Comparison of ENCODE assay signal across 2 cellular contexts in the genomic region with DNA sequence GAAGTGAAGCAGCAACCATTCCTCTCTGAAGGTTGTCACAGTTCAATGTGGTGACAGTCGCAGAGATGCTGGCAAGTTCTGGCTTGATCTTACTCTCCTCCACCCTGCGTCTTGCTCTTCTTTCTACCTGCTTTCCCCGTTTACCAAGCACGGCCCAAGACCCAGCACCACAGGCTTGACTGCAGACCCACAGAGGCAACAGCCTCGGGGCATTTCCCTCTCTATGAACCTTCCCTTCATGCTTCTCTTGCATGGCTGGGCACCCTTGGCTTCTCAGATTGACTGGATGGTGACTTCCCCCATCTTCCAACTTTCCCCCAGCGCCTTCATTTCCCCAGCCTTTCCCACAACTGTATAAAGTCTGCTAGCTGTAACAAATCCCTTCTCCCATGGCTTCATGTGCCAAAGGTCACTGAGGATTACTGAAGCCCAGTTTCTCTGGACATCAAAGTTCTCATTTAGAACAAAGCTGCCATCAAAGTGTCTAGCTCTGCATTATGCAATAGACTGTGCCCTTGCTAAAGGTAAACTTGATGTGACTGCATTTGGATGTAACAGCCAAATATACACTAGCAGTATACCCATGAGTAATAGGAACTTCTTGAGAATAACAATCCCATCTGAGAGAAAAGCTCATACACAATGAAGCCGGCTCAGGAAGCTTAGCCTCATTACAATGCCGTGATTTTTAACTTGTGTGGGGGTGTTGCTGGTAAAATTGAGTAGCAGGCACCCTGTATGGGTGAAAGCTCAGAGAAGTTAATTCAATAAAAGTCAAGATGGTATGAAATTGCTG.
A peak's percentile ranks its signal among the peaks of the same experiment; 100 is the strongest.
TF ChIP-seq lines count a peak whose summit lies in the region.

No MANE protein-coding gene starts in this region.

TF ChIP-seq in WTC11, 78 proteins besides CTCF, POLR2A, EP300 and RAD21 (continued from another document):
- TF ChIP-seq RORB (CRISPR knock-in tag; IDR thresholded peaks at IDR 0.05), result no peak
- peak; percentile 98 for TF ChIP-seq GABPB1 (CRISPR knock-in tag; IDR thresholded peaks at IDR 0.05)
- TF ChIP-seq NR3C1 (CRISPR knock-in tag; conservative IDR thresholded peaks at IDR 0.05; ENCODE audit: low read depth), result no peak
- no peak for TF ChIP-seq ETV6 (CRISPR knock-in tag; IDR thresholded peaks at IDR 0.05)

TF ChIP-seq in HepG2, 621 proteins besides CTCF, POLR2A, EP300 and RAD21 (continued from another document and continues in another):
- TF ChIP-seq MED8 (CRISPR knock-in tag; IDR thresholded peaks at IDR 0.05; ENCODE audit: insufficient replicate concordance), result no peak
- TF ChIP-seq ZFP37 (CRISPR knock-in tag; IDR thresholded peaks at IDR 0.05; ENCODE audit: borderline replicate concordance), result no peak
- peak; percentile 99 for TF ChIP-seq ZNF614 (CRISPR knock-in tag; IDR thresholded peaks at IDR 0.05; ENCODE audit: borderline replicate concordance)
- TF ChIP-seq ZFP90 (CRISPR knock-in tag; IDR thresholded peaks at IDR 0.05; ENCODE audit: borderline replicate concordance), result peak; percentile 36; the same call in 1 of the 2 replicates
- TF ChIP-seq, protein P1, sequence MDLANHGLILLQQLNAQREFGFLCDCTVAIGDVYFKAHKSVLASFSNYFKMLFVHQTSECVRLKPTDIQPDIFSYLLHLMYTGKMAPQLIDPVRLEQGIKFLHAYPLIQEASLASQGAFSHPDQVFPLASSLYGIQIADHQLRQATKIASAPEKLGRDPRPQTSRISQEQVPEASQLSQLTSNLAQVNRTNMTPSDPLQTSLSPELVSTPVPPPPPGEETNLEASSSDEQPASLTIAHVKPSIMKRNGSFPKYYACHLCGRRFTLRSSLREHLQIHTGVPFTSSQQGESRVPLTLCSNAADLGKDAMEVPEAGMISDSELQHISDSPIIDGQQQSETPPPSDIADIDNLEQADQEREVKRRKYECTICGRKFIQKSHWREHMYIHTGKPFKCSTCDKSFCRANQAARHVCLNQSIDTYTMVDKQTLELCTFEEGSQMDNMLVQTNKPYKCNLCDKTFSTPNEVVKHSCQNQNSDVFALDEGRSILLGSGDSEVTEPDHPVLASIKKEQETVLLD (CRISPR knock-in tag; IDR thresholded peaks at IDR 0.05; ENCODE audit: low read depth), result peak; percentile 67; the same call in 1 of the 2 replicates
- TF ChIP-seq ZNF496 (CRISPR knock-in tag; IDR thresholded peaks at IDR 0.05; ENCODE audit: insufficient replicate concordance), result no peak
- peak; percentile 98 for TF ChIP-seq FOXA3 (CRISPR knock-in tag; IDR thresholded peaks at IDR 0.05)
- TF ChIP-seq ATF5 (CRISPR knock-in tag; IDR thresholded peaks at IDR 0.05; ENCODE audit: low read depth), result no peak
- no peak for TF ChIP-seq GTF3A (CRISPR knock-in tag; conservative IDR thresholded peaks at IDR 0.05)
- no peak for TF ChIP-seq KLF9 (CRISPR knock-in tag; IDR thresholded peaks at IDR 0.05; ENCODE audit: low read depth)
- no peak for TF ChIP-seq CAMTA2 (CRISPR knock-in tag; IDR thresholded peaks at IDR 0.05; ENCODE audit: borderline replicate concordance)
- TF ChIP-seq RBFOX2 (IDR thresholded peaks at IDR 0.05; ENCODE audit: low read depth, low read length), result no peak
- TF ChIP-seq, protein P2, sequence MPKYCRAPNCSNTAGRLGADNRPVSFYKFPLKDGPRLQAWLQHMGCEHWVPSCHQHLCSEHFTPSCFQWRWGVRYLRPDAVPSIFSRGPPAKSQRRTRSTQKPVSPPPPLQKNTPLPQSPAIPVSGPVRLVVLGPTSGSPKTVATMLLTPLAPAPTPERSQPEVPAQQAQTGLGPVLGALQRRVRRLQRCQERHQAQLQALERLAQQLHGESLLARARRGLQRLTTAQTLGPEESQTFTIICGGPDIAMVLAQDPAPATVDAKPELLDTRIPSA (CRISPR knock-in tag; IDR thresholded peaks at IDR 0.05; ENCODE audit: borderline replicate concordance), result no peak
- no peak; the same call in 1 of the 2 replicates for TF ChIP-seq ZNF142 (CRISPR knock-in tag; IDR thresholded peaks at IDR 0.05)
- no peak for TF ChIP-seq MTF1 (CRISPR knock-in tag; IDR thresholded peaks at IDR 0.05)
- peak; percentile 73; the same call in 1 of the 2 replicates for TF ChIP-seq ZBTB21 (CRISPR knock-in tag; IDR thresholded peaks at IDR 0.05)
- TF ChIP-seq PCBP2 (optimal IDR thresholded peaks at IDR 0.05; ENCODE audit: low read depth, low read length, poor library complexity, severe bottlenecking), result no peak
- TF ChIP-seq RARG (CRISPR knock-in tag; IDR thresholded peaks at IDR 0.05; ENCODE audit: low read depth), result no peak
- peak; percentile 95; the same call in 1 of the 2 replicates for TF ChIP-seq ZNF792 (CRISPR knock-in tag; IDR thresholded peaks at IDR 0.05)
- TF ChIP-seq, protein P3, sequence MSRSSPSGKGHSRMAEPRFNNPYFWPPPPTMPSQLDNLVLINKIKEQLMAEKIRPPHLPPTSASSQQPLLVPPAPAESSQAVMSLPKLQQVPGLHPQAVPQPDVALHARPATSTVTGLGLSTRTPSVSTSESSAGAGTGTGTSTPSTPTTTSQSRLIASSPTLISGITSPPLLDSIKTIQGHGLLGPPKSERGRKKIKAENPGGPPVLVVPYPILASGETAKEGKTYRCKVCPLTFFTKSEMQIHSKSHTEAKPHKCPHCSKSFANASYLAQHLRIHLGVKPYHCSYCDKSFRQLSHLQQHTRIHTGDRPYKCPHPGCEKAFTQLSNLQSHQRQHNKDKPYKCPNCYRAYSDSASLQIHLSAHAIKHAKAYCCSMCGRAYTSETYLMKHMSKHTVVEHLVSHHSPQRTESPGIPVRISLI (CRISPR knock-in tag; IDR thresholded peaks at IDR 0.05; ENCODE audit: borderline replicate concordance), result no peak; the same call in 1 of the 2 replicates
- peak; percentile 57; the same call in 1 of the 2 replicates for TF ChIP-seq ZFP91 (CRISPR knock-in tag; IDR thresholded peaks at IDR 0.05; ENCODE audit: borderline replicate concordance)
- TF ChIP-seq, protein P4, sequence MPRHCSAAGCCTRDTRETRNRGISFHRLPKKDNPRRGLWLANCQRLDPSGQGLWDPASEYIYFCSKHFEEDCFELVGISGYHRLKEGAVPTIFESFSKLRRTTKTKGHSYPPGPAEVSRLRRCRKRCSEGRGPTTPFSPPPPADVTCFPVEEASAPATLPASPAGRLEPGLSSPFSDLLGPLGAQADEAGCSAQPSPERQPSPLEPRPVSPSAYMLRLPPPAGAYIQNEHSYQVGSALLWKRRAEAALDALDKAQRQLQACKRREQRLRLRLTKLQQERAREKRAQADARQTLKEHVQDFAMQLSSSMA (CRISPR knock-in tag; IDR thresholded peaks at IDR 0.05), result no peak
- TF ChIP-seq TBP (CRISPR knock-in tag; IDR thresholded peaks at IDR 0.05), result no peak
- TF ChIP-seq ZKSCAN8 (CRISPR knock-in tag; IDR thresholded peaks at IDR 0.05; ENCODE audit: borderline replicate concordance), result peak; percentile 98
- no peak for TF ChIP-seq ZNF136 (CRISPR knock-in tag; IDR thresholded peaks at IDR 0.05; ENCODE audit: low read depth)
- TF ChIP-seq, protein P5, sequence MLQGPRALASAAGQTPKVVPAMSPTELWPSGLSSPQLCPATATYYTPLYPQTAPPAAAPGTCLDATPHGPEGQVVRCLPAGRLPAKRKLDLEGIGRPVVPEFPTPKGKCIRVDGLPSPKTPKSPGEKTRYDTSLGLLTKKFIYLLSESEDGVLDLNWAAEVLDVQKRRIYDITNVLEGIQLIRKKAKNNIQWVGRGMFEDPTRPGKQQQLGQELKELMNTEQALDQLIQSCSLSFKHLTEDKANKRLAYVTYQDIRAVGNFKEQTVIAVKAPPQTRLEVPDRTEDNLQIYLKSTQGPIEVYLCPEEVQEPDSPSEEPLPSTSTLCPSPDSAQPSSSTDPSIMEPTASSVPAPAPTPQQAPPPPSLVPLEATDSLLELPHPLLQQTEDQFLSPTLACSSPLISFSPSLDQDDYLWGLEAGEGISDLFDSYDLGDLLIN (CRISPR knock-in tag; IDR thresholded peaks at IDR 0.05; ENCODE audit: borderline replicate concordance), result no peak
- TF ChIP-seq REL (CRISPR knock-in tag; conservative IDR thresholded peaks at IDR 0.05), result no peak
- no peak for TF ChIP-seq ZNF850 (CRISPR knock-in tag; conservative IDR thresholded peaks at IDR 0.05)
- TF ChIP-seq, protein P6, sequence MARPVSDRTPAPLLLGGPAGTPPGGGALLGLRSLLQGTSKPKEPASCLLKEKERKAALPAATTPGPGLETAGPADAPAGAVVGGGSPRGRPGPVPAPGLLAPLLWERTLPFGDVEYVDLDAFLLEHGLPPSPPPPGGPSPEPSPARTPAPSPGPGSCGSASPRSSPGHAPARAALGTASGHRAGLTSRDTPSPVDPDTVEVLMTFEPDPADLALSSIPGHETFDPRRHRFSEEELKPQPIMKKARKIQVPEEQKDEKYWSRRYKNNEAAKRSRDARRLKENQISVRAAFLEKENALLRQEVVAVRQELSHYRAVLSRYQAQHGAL (CRISPR knock-in tag; IDR thresholded peaks at IDR 0.05; ENCODE audit: not compliant biosample characterization), result no peak
- TF ChIP-seq ZNF619 (CRISPR knock-in tag; IDR thresholded peaks at IDR 0.05), result no peak
- TF ChIP-seq BCL6 (CRISPR knock-in tag; IDR thresholded peaks at IDR 0.05), result peak; percentile 98
- TF ChIP-seq ISX (CRISPR knock-in tag; conservative IDR thresholded peaks at IDR 0.05), result no peak
- peak; percentile 92 for TF ChIP-seq FOSL2 (CRISPR knock-in tag; IDR thresholded peaks at IDR 0.05)
- TF ChIP-seq, protein P7, sequence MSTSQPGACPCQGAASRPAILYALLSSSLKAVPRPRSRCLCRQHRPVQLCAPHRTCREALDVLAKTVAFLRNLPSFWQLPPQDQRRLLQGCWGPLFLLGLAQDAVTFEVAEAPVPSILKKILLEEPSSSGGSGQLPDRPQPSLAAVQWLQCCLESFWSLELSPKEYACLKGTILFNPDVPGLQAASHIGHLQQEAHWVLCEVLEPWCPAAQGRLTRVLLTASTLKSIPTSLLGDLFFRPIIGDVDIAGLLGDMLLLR (CRISPR knock-in tag; IDR thresholded peaks at IDR 0.05), result no peak
- peak; percentile 88 for TF ChIP-seq ZNF205 (CRISPR knock-in tag; IDR thresholded peaks at IDR 0.05)
- peak in 1 of 2 experiments; percentile 97; a peak in 2 of 4 replicates for TF ChIP-seq KLF16 (CRISPR knock-in tag; IDR thresholded peaks at IDR 0.05)
- TF ChIP-seq XRCC5 (optimal IDR thresholded peaks at IDR 0.05; ENCODE audit: low read length), result peak; percentile 67
- TF ChIP-seq ZMAT3 (CRISPR knock-in tag; conservative IDR thresholded peaks at IDR 0.05), result no peak; the same call in 1 of the 2 replicates
- TF ChIP-seq, protein P8, sequence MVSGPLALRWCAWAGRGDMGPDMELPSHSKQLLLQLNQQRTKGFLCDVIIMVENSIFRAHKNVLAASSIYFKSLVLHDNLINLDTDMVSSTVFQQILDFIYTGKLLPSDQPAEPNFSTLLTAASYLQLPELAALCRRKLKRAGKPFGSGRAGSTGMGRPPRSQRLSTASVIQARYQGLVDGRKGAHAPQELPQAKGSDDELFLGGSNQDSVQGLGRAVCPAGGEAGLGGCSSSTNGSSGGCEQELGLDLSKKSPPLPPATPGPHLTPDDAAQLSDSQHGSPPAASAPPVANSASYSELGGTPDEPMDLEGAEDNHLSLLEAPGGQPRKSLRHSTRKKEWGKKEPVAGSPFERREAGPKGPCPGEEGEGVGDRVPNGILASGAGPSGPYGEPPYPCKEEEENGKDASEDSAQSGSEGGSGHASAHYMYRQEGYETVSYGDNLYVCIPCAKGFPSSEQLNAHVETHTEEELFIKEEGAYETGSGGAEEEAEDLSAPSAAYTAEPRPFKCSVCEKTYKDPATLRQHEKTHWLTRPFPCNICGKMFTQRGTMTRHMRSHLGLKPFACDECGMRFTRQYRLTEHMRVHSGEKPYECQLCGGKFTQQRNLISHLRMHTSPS (CRISPR knock-in tag; IDR thresholded peaks at IDR 0.05; ENCODE audit: low read depth), result no peak
- TF ChIP-seq ZNF230 (CRISPR knock-in tag; IDR thresholded peaks at IDR 0.05), result no peak
- TF ChIP-seq TMF1 (CRISPR knock-in tag; IDR thresholded peaks at IDR 0.05; ENCODE audit: low read depth), result no peak
